1 cellular context compared by ENCODE assay signal in genomic region chr4:98506462-98507132, GRCh38.
TF ChIP-seq lines count a peak whose summit lies in the region.

No MANE protein-coding gene starts in this region.

TF ChIP-seq in GM12878, 131 proteins besides CTCF, POLR2A, EP300 and RAD21 (continued from another document):
- no peak for TF ChIP-seq CUX1 (IDR thresholded peaks at IDR 0.05; ENCODE audit: insufficient replicate concordance, low read depth, low read length)
